9 cellular contexts compared by ENCODE assay signal in genomic region chr1:244860078-244860477, GRCh38. TPM values are rescaled to one million over a fixed set of nuclear protein-coding genes. Genes with fewer than 3 reads are reported as not detected.
DNase-seq lines count a peak whose midpoint lies in the region; ATAC-seq and TF ChIP-seq lines count a peak whose summit lies in the region.
"Had no signal": no experiment of that assay in that cellular context is flagged by ENCODE, and none has a peak within 500 bp of the region (broad histone marks: within the 10 kb centered on the region; RNA-seq: fewer than 3 reads in every experiment).

No MANE protein-coding gene starts in this region.

- no peak for TF ChIP-seq CTCF in CD4-positive, alpha-beta T cell (IDR thresholded peaks at IDR 0.05)
- TF ChIP-seq CTCF in KMS-11 (conservative IDR thresholded peaks at IDR 0.05; ENCODE audit: low read depth, low read length) (no peak), chondrocyte (IDR thresholded peaks at IDR 0.05) (no peak)

- H3K36me3 Mint-ChIP-seq in CD4-positive, alpha-beta T cell (ENCODE audit: low read depth) = peaks cover 100% of the 10 kb centered on the region
- H3K36me3 Mint-ChIP-seq in chondrocyte (ENCODE audit: low read depth) = peaks cover 42% of the 10 kb centered on the region
- H3K36me3 Mint-ChIP-seq in natural killer cell treated with Interleukin-12 subunit alpha and Interleukin-12 subunit beta and Interleukin-15 and Interleukin-18, amount 100 ng/mL, for 72 hours = peaks cover 76% of the 10 kb centered on the region

- peaks cover 80% of the 10 kb centered on the region for H3K4me1 Mint-ChIP-seq in CD4-positive, alpha-beta T cell (ENCODE audit: low read depth)
- H3K4me1 Mint-ChIP-seq in chondrocyte (ENCODE audit: low read depth) = peaks cover 50% of the 10 kb centered on the region
- peaks cover 58 to 75% of the 10 kb centered on the region in 2 donors for H3K4me1 Mint-ChIP-seq in natural killer cell treated with Interleukin-12 subunit alpha and Interleukin-12 subunit beta and Interleukin-15 and Interleukin-18, amount 100 ng/mL, for 72 hours (ENCODE audit: low read depth in 2 of 2)

- H3K27ac Mint-ChIP-seq in CD4-positive, alpha-beta T cell = peak overlapping the region; percentile 98
- peak overlapping the region; percentile 41 for H3K27ac Mint-ChIP-seq in chondrocyte (ENCODE audit: unreplicated experiment)
- H3K27ac Mint-ChIP-seq in natural killer cell treated with Interleukin-12 subunit alpha and Interleukin-12 subunit beta and Interleukin-15 and Interleukin-18, amount 100 ng/mL, for 72 hours = peak overlapping the region; percentile 62 to 96

- no peak overlapping the region for H3K4me3 ChIP-seq in KMS-11 (IDR thresholded peaks at IDR 0.05; ENCODE audit: insufficient read depth, low read depth, low read length)

- H3K9me3 Mint-ChIP-seq in CD4-positive, alpha-beta T cell = no peaks in the 10 kb centered on the region
- H3K9me3 Mint-ChIP-seq in chondrocyte (ENCODE audit: low read depth) = no peaks in the 10 kb centered on the region
- H3K9me3 Mint-ChIP-seq in natural killer cell treated with Interleukin-12 subunit alpha and Interleukin-12 subunit beta and Interleukin-15 and Interleukin-18, amount 100 ng/mL, for 72 hours = no peaks in the 10 kb centered on the region

- H3K4me2 ChIP-seq in KMS-11 = peak overlapping the region; percentile 77

- DNase-seq in CD4-positive, alpha-beta T cell = no peak
- DNase-seq in chondrocyte (ENCODE audit: low spot score) (no peak), iPS-NIHi7 (ENCODE audit: extremely low spot score) (no peak), medulla oblongata (ENCODE audit: extremely low spot score) (no peak)
- no peak for DNase-seq in natural killer cell treated with Interleukin-12 subunit alpha and Interleukin-12 subunit beta and Interleukin-15 and Interleukin-18, amount 100 ng/mL, for 72 hours (ENCODE audit: low spot score)
- no peak for DNase-seq in effector CD8-positive, alpha-beta T cell (lab: John Stamatoyannopoulos, UW)
- DNase-seq in stimulated activated naive CD4-positive, alpha-beta T cell (lab: John Stamatoyannopoulos, UW) = no peak
- DNase-seq: activated gamma-delta T cell treated with Interleukin-2 at 50 U/mL for 16 hours had no signal

- peaks cover 87% of the 10 kb centered on the region for H3K79me2 ChIP-seq in KMS-11 (ENCODE audit: insufficient read depth, low read depth)

- peaks cover 64% of the 10 kb centered on the region for H3K36me3 ChIP-seq in KMS-11 (ENCODE audit: insufficient read depth)

- peak overlapping the region; percentile 87 for H3K4me3 Mint-ChIP-seq in CD4-positive, alpha-beta T cell
- H3K4me3 Mint-ChIP-seq in chondrocyte (ENCODE audit: unreplicated experiment) = peak overlapping the region; percentile 91
- H3K4me3 Mint-ChIP-seq in natural killer cell treated with Interleukin-12 subunit alpha and Interleukin-12 subunit beta and Interleukin-15 and Interleukin-18, amount 100 ng/mL, for 72 hours = peak overlapping the region; percentile 98

- H3K4me1 ChIP-seq in KMS-11 (ENCODE audit: low read depth, poor library complexity, severe bottlenecking) = peaks cover 46% of the 10 kb centered on the region

- CTCF ChIA-PET in CD4-positive, alpha-beta T cell (lab: Charles Lee) = interaction anchor here (1.2 to 6.2 kb wide), 3 partner anchors 25 to 182 kb away, joined by 3 to 63 read pairs (median 10); partner anchors contain the start of gene COX20

- intact Hi-C loops in CD4-positive, alpha-beta T cell (cut with DNase I, micrococcal nuclease) = loop anchor here (5.0 to 10.0 kb wide), 3 partner anchors 208 to 408 kb away; partner anchors contain the start of genes ADSS2 (in 2 of the 2) and DESI2 (in 1 of the 2)

- H3K27me3 ChIP-seq in CD4-positive, alpha-beta T cell (ENCODE audit: control insufficient read depth, insufficient read depth, low read length) = no peaks in the 10 kb centered on the region
- no peaks in the 10 kb centered on the region for H3K27me3 ChIP-seq in KMS-11 (ENCODE audit: insufficient read depth, low read depth)

- H4K20me1 ChIP-seq in KMS-11 (ENCODE audit: insufficient read depth) = peaks cover 60% of the 10 kb centered on the region

- ATAC-seq in CD4-positive, alpha-beta T cell (ENCODE audit: poor library complexity) = no peak
- no peak for ATAC-seq in natural killer cell treated with Interleukin-12 subunit alpha and Interleukin-12 subunit beta and Interleukin-15 and Interleukin-18, amount 100 ng/mL, for 72 hours

- H3K9me3 ChIP-seq in CD4-positive, alpha-beta T cell (ENCODE audit: control insufficient read depth, low read length) = no peaks in the 10 kb centered on the region

- POLR2A ChIA-PET in CD4-positive, alpha-beta T cell (lab: Charles Lee) = interaction anchor here (7.1 to 22.6 kb wide), 3 partner anchors 7 to 110 kb away, joined by 141 to 1262 read pairs (median 354); partner anchors contain the start of gene COX20

- H2AFZ ChIP-seq in KMS-11 (ENCODE audit: low read depth) = no peak overlapping the region

- no peak overlapping the region for H3K27ac ChIP-seq in CD4-positive, alpha-beta T cell (ENCODE audit: low read depth, low read length)
- peak overlapping the region; percentile 0; the same call in 1 of the 2 replicates for H3K27ac ChIP-seq in KMS-11

- peaks cover 5% of the 10 kb centered on the region for H3K27me3 Mint-ChIP-seq in CD4-positive, alpha-beta T cell
- H3K27me3 Mint-ChIP-seq in chondrocyte (ENCODE audit: low read depth) = no peaks in the 10 kb centered on the region
- no peaks in the 10 kb centered on the region for H3K27me3 Mint-ChIP-seq in natural killer cell treated with Interleukin-12 subunit alpha and Interleukin-12 subunit beta and Interleukin-15 and Interleukin-18, amount 100 ng/mL, for 72 hours

- peak overlapping the region; percentile 98; the same call in 1 of the 2 replicates for H3K9ac ChIP-seq in KMS-11

RNA-seq across cellular contexts. Expression of gene HNRNPU, which starts 4.3 kb away (rescaled TPM):
- total RNA-seq in CD4-positive, alpha-beta T cell = 100 to 1,000 TPM; 415 TPM
- total RNA-seq in chondrocyte = 223 to 285 TPM (median 226 TPM) in 3 replicates
- 100 to 1,000 TPM; 403 to 475 TPM for total RNA-seq in natural killer cell treated with Interleukin-12 subunit alpha and Interleukin-12 subunit beta and Interleukin-15 and Interleukin-18, amount 100 ng/mL, for 72 hours

RNA-seq across cellular contexts. Expression of gene COX20, which starts 24.6 kb away (rescaled TPM):
- 10 to 100 TPM; 14.5 to 16.8 TPM for total RNA-seq in CD4-positive, alpha-beta T cell
- 31.6 to 36.6 TPM (median 33.6 TPM) in 3 replicates for total RNA-seq in chondrocyte
- 10 to 100 TPM; 21.3 to 31.4 TPM for total RNA-seq in natural killer cell treated with Interleukin-12 subunit alpha and Interleukin-12 subunit beta and Interleukin-15 and Interleukin-18, amount 100 ng/mL, for 72 hours

Comparison
In these comparisons a context has a peak if more than half of its experiments do, and no peak if none do; other contexts are left out.
1. H3K27ac Mint-ChIP-seq: peak in every context shown above with its lines; median percentile 98 in CD4-positive, alpha-beta T cell; 79 in natural killer cell treated with Interleukin-12 subunit alpha and Interleukin-12 subunit beta and Interleukin-15 and Interleukin-18, amount 100 ng/mL, for 72 hours; 41 in chondrocyte.